8 cellular contexts compared by ENCODE assay signal in genomic region chr16:20385844-20386832, GRCh38. TPM values are rescaled to one million over a fixed set of nuclear protein-coding genes. Genes with fewer than 3 reads are reported as not detected.
DNase-seq lines count a peak whose midpoint lies in the region; ATAC-seq, FAIRE-seq and TF ChIP-seq lines count a peak whose summit lies in the region.
"Had no signal": no experiment of that assay in that cellular context is flagged by ENCODE, and none has a peak within 500 bp of the region (broad histone marks: within the 10 kb centered on the region; RNA-seq: fewer than 3 reads in every experiment).

No MANE protein-coding gene starts in this region.

- peak; percentile 47 for DNase-seq in NB4 (ENCODE audit: low read depth)
- peak; percentile 41 for DNase-seq in cerebellar cortex (ENCODE audit: low spot score)
- DNase-seq in keratinocyte (ENCODE audit: low read depth, low spot score), result no peak
- peak; percentile 60 for DNase-seq in stimulated activated CD4-positive, alpha-beta T cell treated with anti-CD3 and anti-CD28 coated beads, Interleukin-4, amount 100 ng/mL, for 24 hours

- H3K9me1 ChIP-seq in keratinocyte (ENCODE audit: control insufficient read depth, extremely low read depth, insufficient read depth, low read length), result no peaks in the 10 kb centered on the region

- H3K4me3 ChIP-seq in NB4 (ENCODE audit: low read depth, low read length) (no peak overlapping the region), WI38 (ENCODE audit: low read depth, low read length) (no peak overlapping the region), keratinocyte (ENCODE audit: control insufficient read depth in 2 of 3, extremely low read depth in 1 of 3, insufficient read depth in 2 of 3, low read depth in 1 of 3, low read length in 3 of 3) (no peak overlapping the region)

- dilution Hi-C loops in keratinocyte (cut with MboI; ENCODE audit: extremely low pct_ligation_motif_present, low sequenced_read_pairs), result no loop called here

- H3K9me3 ChIP-seq in keratinocyte (ENCODE audit: control insufficient read depth, low read depth, low read length), result no peaks in the 10 kb centered on the region

- H3K79me2 ChIP-seq in keratinocyte (ENCODE audit: control insufficient read depth, insufficient read depth, low read length), result no peaks in the 10 kb centered on the region

- H3K4me2 ChIP-seq in keratinocyte (ENCODE audit: control insufficient read depth, extremely low read depth, insufficient read depth, low read depth, low read length), result no peak overlapping the region

- no peaks in the 10 kb centered on the region for H3K4me1 ChIP-seq in keratinocyte (ENCODE audit: control insufficient read depth, extremely low read depth, insufficient read depth, low read length)

- ATAC-seq in GM19395 (IDR thresholded peaks at IDR 0.05; ENCODE audit: unreplicated experiment), result no peak

- no peak overlapping the region for H3K27ac ChIP-seq in keratinocyte (ENCODE audit: control insufficient read depth, insufficient read depth, low read length)

- TF ChIP-seq POLR2A in NB4 (IDR thresholded peaks at IDR 0.05; ENCODE audit: extremely low read depth, insufficient read length), result no peak

- peak; percentile 38 for TF ChIP-seq CTCF in GM12801 (IDR thresholded peaks at IDR 0.05; ENCODE audit: extremely low read depth, insufficient read length)
- TF ChIP-seq CTCF in NB4 (IDR thresholded peaks at IDR 0.05; ENCODE audit: low read depth, low read length), result peak; percentile 80
- TF ChIP-seq CTCF in WI38 (IDR thresholded peaks at IDR 0.05; ENCODE audit: low read depth, low read length), result peak; percentile 75
- peak; percentile 62 to 75 (median 75) for TF ChIP-seq CTCF in keratinocyte (optimal IDR thresholded peaks at IDR 0.05 in 1 of 3, IDR thresholded peaks at IDR 0.05 in 1 of 3, conservative IDR thresholded peaks at IDR 0.05 in 1 of 3; ENCODE audit: extremely low read depth in 1 of 3, insufficient read depth in 2 of 3, low read length in 3 of 3)

- H4K20me1 ChIP-seq in keratinocyte (ENCODE audit: control insufficient read depth, extremely low read depth, insufficient read depth, low read length), result no peaks in the 10 kb centered on the region

- FAIRE-seq in keratinocyte (lab: Jason Lieb, UNC), result no peak

- H3K9ac ChIP-seq in keratinocyte (ENCODE audit: control insufficient read depth, extremely low read depth, insufficient read depth, low read length), result no peak overlapping the region

- H2AFZ ChIP-seq in keratinocyte (ENCODE audit: control insufficient read depth, low read length), result no peak overlapping the region

- no peaks in the 10 kb centered on the region for H3K27me3 ChIP-seq in keratinocyte (ENCODE audit: control insufficient read depth, extremely low read depth, insufficient read depth, low read length)

- no peaks in the 10 kb centered on the region for H3K36me3 ChIP-seq in keratinocyte (ENCODE audit: control insufficient read depth in 2 of 2, extremely low read depth in 1 of 2, insufficient read depth in 2 of 2, low read length in 2 of 2)

RNA-seq across cellular contexts. Expression of gene PDILT, which starts 18.4 kb away (rescaled TPM):
- polyA plus RNA-seq in keratinocyte, result not detected in 3 replicates
- not detected for polyA plus RNA-seq in keratinocyte (2011; ENCODE audit: low read depth)
- polyA plus RNA-seq in keratinocyte (2011; cell fraction: cytosol; rRNA removed), result not detected in 2 replicates
- polyA plus RNA-seq in keratinocyte (2011; cell fraction: nucleus; rRNA removed), result not detected in 2 replicates
- not detected in 2 replicates for polyA plus RNA-seq in keratinocyte (2012; ENCODE audit: low replicate concordance)
- polyA minus RNA-seq in keratinocyte, result not detected in 3 replicates
- not detected for polyA minus RNA-seq in keratinocyte (2011; cell fraction: cytosol; rRNA and poly(A)+ RNA removed)
- polyA minus RNA-seq in keratinocyte (2011; cell fraction: nucleus; rRNA and poly(A)+ RNA removed), result not detected in 2 replicates

RNA-seq across cellular contexts. Expression of gene ACSM5, which starts 23.2 kb away (rescaled TPM):
- polyA plus RNA-seq in keratinocyte, result not detected in 3 replicates
- not detected for polyA plus RNA-seq in keratinocyte (2011; ENCODE audit: low read depth)
- not detected in 2 replicates for polyA plus RNA-seq in keratinocyte (2011; cell fraction: cytosol; rRNA removed)
- not detected in 2 replicates for polyA plus RNA-seq in keratinocyte (2011; cell fraction: nucleus; rRNA removed)
- polyA plus RNA-seq in keratinocyte (2012; ENCODE audit: low replicate concordance), result not detected in 2 replicates
- polyA minus RNA-seq in keratinocyte, result not detected in 3 replicates
- not detected for polyA minus RNA-seq in keratinocyte (2011; cell fraction: cytosol; rRNA and poly(A)+ RNA removed)
- not detected in 2 replicates for polyA minus RNA-seq in keratinocyte (2011; cell fraction: nucleus; rRNA and poly(A)+ RNA removed)

RNA-seq across cellular contexts. Expression of gene UMOD, which starts 33.6 kb away (rescaled TPM):
- not detected in 3 replicates for polyA plus RNA-seq in keratinocyte
- not detected for polyA plus RNA-seq in keratinocyte (2011; ENCODE audit: low read depth)
- polyA plus RNA-seq in keratinocyte (2011; cell fraction: cytosol; rRNA removed), result not detected in 2 replicates
- not detected in 2 replicates for polyA plus RNA-seq in keratinocyte (2011; cell fraction: nucleus; rRNA removed)
- not detected in 2 replicates for polyA plus RNA-seq in keratinocyte (2012; ENCODE audit: low replicate concordance)
- polyA minus RNA-seq in keratinocyte, result not detected in 3 replicates
- not detected for polyA minus RNA-seq in keratinocyte (2011; cell fraction: cytosol; rRNA and poly(A)+ RNA removed)
- not detected in 2 replicates for polyA minus RNA-seq in keratinocyte (2011; cell fraction: nucleus; rRNA and poly(A)+ RNA removed)
- polyA plus RNA-seq: esophagus had no signal

RNA-seq across cellular contexts. Expression of gene GP2, which starts 58.8 kb away (rescaled TPM):
- not detected in 3 replicates for polyA plus RNA-seq in keratinocyte
- not detected for polyA plus RNA-seq in keratinocyte (2011; ENCODE audit: low read depth)
- not detected in 2 replicates for polyA plus RNA-seq in keratinocyte (2011; cell fraction: cytosol; rRNA removed)
- polyA plus RNA-seq in keratinocyte (2011; cell fraction: nucleus; rRNA removed), result not detected in 2 replicates
- not detected in 2 replicates for polyA plus RNA-seq in keratinocyte (2012; ENCODE audit: low replicate concordance)
- not detected in 3 replicates for polyA minus RNA-seq in keratinocyte
- polyA minus RNA-seq in keratinocyte (2011; cell fraction: cytosol; rRNA and poly(A)+ RNA removed), result not detected
- polyA minus RNA-seq in keratinocyte (2011; cell fraction: nucleus; rRNA and poly(A)+ RNA removed), result not detected in 2 replicates
